ENCODE assay signal across 15 cellular contexts in the genomic region with DNA sequence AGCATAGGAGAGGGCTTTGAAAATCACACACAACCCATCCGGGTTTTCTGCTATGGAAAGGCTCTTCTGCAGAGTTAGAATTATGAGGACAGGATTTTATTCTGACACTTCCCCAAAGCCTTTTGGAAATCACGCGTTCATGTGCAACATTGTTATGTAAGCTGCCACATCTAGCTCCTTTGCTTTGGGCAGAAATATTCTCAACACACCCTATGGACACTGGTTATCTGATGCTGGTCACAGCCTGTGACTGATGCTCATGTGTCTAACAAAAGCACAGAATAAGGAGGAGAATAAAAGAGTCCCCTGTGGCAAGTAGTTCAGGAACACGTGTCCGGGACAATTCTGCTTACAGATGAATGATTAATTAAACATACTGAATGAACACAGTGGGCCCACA.
"Had no signal": no experiment of that assay in that cellular context is flagged by ENCODE, and none has a peak within 500 bp of the region (broad histone marks: within the 10 kb centered on the region; RNA-seq: fewer than 3 reads in every experiment).

No MANE protein-coding gene starts in this region.

- H3K27ac ChIP-seq: body of pancreas, esophagus squamous epithelium, heart left ventricle, left lung, neural progenitor cell, parathyroid adenoma had no signal

- H3K9me3 Mint-ChIP-seq: activated B cell treated with CpG ODN at 0.5 μM for 24 hours; activated CD4-positive, alpha-beta T cell treated with anti-CD3 and anti-CD28 coated beads, Interleukin-2, amount 10 ng/mL, durations not matched to agents 24 days and 14 days; activated naive CD4-positive, alpha-beta T cell treated with anti-CD3 and anti-CD28 coated beads, Interleukin-2, amount 10 ng/mL, durations not matched to agents 7 days and 5 days; neural progenitor cell had no signal

- ATAC-seq: body of pancreas, heart left ventricle, left lung, SK-N-SH treated with all-trans-retinoic acid at 6 μM for 48 hours had no signal

- H3K9me3 ChIP-seq: body of pancreas, esophagus squamous epithelium, heart left ventricle, left lung had no signal

- H3K27ac Mint-ChIP-seq: activated B cell treated with CpG ODN at 0.5 μM for 24 hours; activated CD4-positive, alpha-beta T cell treated with anti-CD3 and anti-CD28 coated beads, Interleukin-2, amount 10 ng/mL, durations not matched to agents 24 days and 14 days; activated naive CD4-positive, alpha-beta T cell treated with anti-CD3 and anti-CD28 coated beads, Interleukin-2, amount 10 ng/mL, durations not matched to agents 7 days and 5 days had no signal

- H3K4me3 Mint-ChIP-seq: activated B cell treated with CpG ODN at 0.5 μM for 24 hours; activated CD4-positive, alpha-beta T cell treated with anti-CD3 and anti-CD28 coated beads, Interleukin-2, amount 10 ng/mL, durations not matched to agents 24 days and 14 days; activated naive CD4-positive, alpha-beta T cell treated with anti-CD3 and anti-CD28 coated beads, Interleukin-2, amount 10 ng/mL, durations not matched to agents 7 days and 5 days; neural progenitor cell had no signal

- H3K27me3 ChIP-seq: body of pancreas, esophagus squamous epithelium, heart left ventricle, left lung, neural progenitor cell had no signal

- DNase-seq: activated B cell treated with CpG ODN at 0.5 μM for 24 hours; activated CD4-positive, alpha-beta T cell treated with anti-CD3 and anti-CD28 coated beads, Interleukin-2, amount 10 ng/mL, durations not matched to agents 24 days and 14 days; activated CD8-positive, alpha-beta memory T cell treated with anti-CD3 and anti-CD28 coated beads for 24 hours; activated naive CD4-positive, alpha-beta T cell treated with anti-CD3 and anti-CD28 coated beads, Interleukin-2, amount 10 ng/mL, durations not matched to agents 7 days and 5 days; amniotic stem cell; body of pancreas; esophagus squamous epithelium; foreskin fibroblast; left lung; small intestine; substantia nigra had no signal

- H3K36me3 Mint-ChIP-seq: neural progenitor cell had no signal

- H3K27me3 Mint-ChIP-seq: activated B cell treated with CpG ODN at 0.5 μM for 24 hours; activated CD4-positive, alpha-beta T cell treated with anti-CD3 and anti-CD28 coated beads, Interleukin-2, amount 10 ng/mL, durations not matched to agents 24 days and 14 days; activated naive CD4-positive, alpha-beta T cell treated with anti-CD3 and anti-CD28 coated beads, Interleukin-2, amount 10 ng/mL, durations not matched to agents 7 days and 5 days had no signal
